In genomic region chr17:29005936-29006438, GRCh38 we compare ENCODE assay signal across 1 cellular context.
TF ChIP-seq lines count a peak whose summit lies in the region.

Gene SEZ6 (minus strand): TSS chr17:29006033. CDS start chr17:29005869, 164 bp downstream.

TF ChIP-seq in HepG2, 621 proteins besides CTCF, POLR2A, EP300 and RAD21 (continued from another document and continues in another):
- TF ChIP-seq E2F5 (CRISPR knock-in tag; conservative IDR thresholded peaks at IDR 0.05) (peak; percentile 87), YEATS4 (CRISPR knock-in tag; IDR thresholded peaks at IDR 0.05; ENCODE audit: borderline replicate concordance) (peak; percentile 81; the same call in 1 of the 2 replicates), ZNF563 (CRISPR knock-in tag; IDR thresholded peaks at IDR 0.05) (peak; percentile 96), IKZF1 (IDR thresholded peaks at IDR 0.05) (no peak), SIX4 (CRISPR knock-in tag; IDR thresholded peaks at IDR 0.05) (peak; percentile 69; the same call in 1 of the 2 replicates), KAT7 (CRISPR knock-in tag; IDR thresholded peaks at IDR 0.05; ENCODE audit: borderline replicate concordance) (no peak), TFE3 (CRISPR knock-in tag; IDR thresholded peaks at IDR 0.05) (peak; percentile 86), FUBP1 (CRISPR knock-in tag; IDR thresholded peaks at IDR 0.05; ENCODE audit: borderline replicate concordance) (no peak), ZNF784 (CRISPR knock-in tag; IDR thresholded peaks at IDR 0.05; ENCODE audit: borderline replicate concordance) (peak; percentile 61; the same call in 1 of the 2 replicates), FOXP4 (CRISPR knock-in tag; IDR thresholded peaks at IDR 0.05) (peak; percentile 62), ZFP62 (CRISPR knock-in tag; IDR thresholded peaks at IDR 0.05) (no peak), MAFG (CRISPR knock-in tag; IDR thresholded peaks at IDR 0.05) (no peak), ZC3H4 (CRISPR knock-in tag; IDR thresholded peaks at IDR 0.05; ENCODE audit: borderline replicate concordance) (no peak), PATZ1 (CRISPR knock-in tag; IDR thresholded peaks at IDR 0.05) (peak; percentile 90), MATR3 (CRISPR knock-in tag; IDR thresholded peaks at IDR 0.05) (no peak), HOXA3 (CRISPR knock-in tag; IDR thresholded peaks at IDR 0.05) (peak; percentile 85), ZNF503 (CRISPR knock-in tag; IDR thresholded peaks at IDR 0.05) (peak; percentile 70; the same call in 1 of the 2 replicates), ZFP90 (CRISPR knock-in tag; IDR thresholded peaks at IDR 0.05; ENCODE audit: borderline replicate concordance) (peak; percentile 78; the same call in 1 of the 2 replicates), HMGXB3 (CRISPR knock-in tag; IDR thresholded peaks at IDR 0.05; ENCODE audit: borderline replicate concordance) (peak; percentile 77; the same call in 1 of the 2 replicates), AGO2 (optimal IDR thresholded peaks at IDR 0.05; ENCODE audit: low read depth, low read length) (no peak), ZNF343 (CRISPR knock-in tag; IDR thresholded peaks at IDR 0.05) (peak; percentile 87), ZNF557 (CRISPR knock-in tag; IDR thresholded peaks at IDR 0.05) (peak; percentile 97), MTA1 (CRISPR knock-in tag; IDR thresholded peaks at IDR 0.05; ENCODE audit: borderline replicate concordance) (no peak), EZH2 (conservative IDR thresholded peaks at IDR 0.05; ENCODE audit: low read depth, low read length) (no peak), CENPT (CRISPR knock-in tag; IDR thresholded peaks at IDR 0.05; ENCODE audit: low read depth) (no peak), HIVEP1 (CRISPR knock-in tag; IDR thresholded peaks at IDR 0.05) (no peak), TRIM24 (CRISPR knock-in tag; IDR thresholded peaks at IDR 0.05) (no peak), ZFP41 (CRISPR knock-in tag; IDR thresholded peaks at IDR 0.05; ENCODE audit: borderline replicate concordance) (no peak), ZNF207 (IDR thresholded peaks at IDR 0.05; ENCODE audit: borderline replicate concordance) (no peak), SRSF9 (IDR thresholded peaks at IDR 0.05; ENCODE audit: borderline replicate concordance, insufficient read depth, low read depth, low read length, poor library complexity, severe bottlenecking) (no peak), HNRNPL (IDR thresholded peaks at IDR 0.05; ENCODE audit: low read depth, low read length) (no peak), GPN1 (CRISPR knock-in tag; IDR thresholded peaks at IDR 0.05; ENCODE audit: borderline replicate concordance) (0 out of 2 replicates have a peak, but pooled peaks have one; percentile 30), U2AF2 (IDR thresholded peaks at IDR 0.05; ENCODE audit: low read depth, low read length) (no peak), ATF7 (IDR thresholded peaks at IDR 0.05) (no peak), ATF7 (CRISPR knock-in tag; IDR thresholded peaks at IDR 0.05) (no peak), ZNF562 (CRISPR knock-in tag; IDR thresholded peaks at IDR 0.05; ENCODE audit: borderline replicate concordance) (no peak), IRF1 (CRISPR knock-in tag; IDR thresholded peaks at IDR 0.05; ENCODE audit: low read depth) (0 out of 2 replicates have a peak, but pooled peaks have one; percentile 56), ZBTB42 (CRISPR knock-in tag; IDR thresholded peaks at IDR 0.05) (peak; percentile 89), ZBTB20 (CRISPR knock-in tag; IDR thresholded peaks at IDR 0.05; ENCODE audit: borderline replicate concordance, low read depth) (no peak), PRDM15 (CRISPR knock-in tag; IDR thresholded peaks at IDR 0.05) (peak; percentile 81), ZNF629 (CRISPR knock-in tag; conservative IDR thresholded peaks at IDR 0.05) (no peak; the same call in 1 of the 2 replicates)
